In genomic region chr14:61188196-61188595, GRCh38 we compare ENCODE assay signal across 10 cellular contexts.
DNase-seq lines count a peak whose midpoint lies in the region; ATAC-seq, FAIRE-seq and TF ChIP-seq lines count a peak whose summit lies in the region.
"Had no signal": no experiment of that assay in that cellular context is flagged by ENCODE, and none has a peak within 500 bp of the region (broad histone marks: within the 10 kb centered on the region; RNA-seq: fewer than 3 reads in every experiment).

No MANE protein-coding gene starts in this region.

- H3K27ac ChIP-seq in GM12878 (ENCODE audit: control insufficient read depth, insufficient read depth): no peak overlapping the region
- H3K27ac ChIP-seq in suprapubic skin: no peak overlapping the region
- H3K27ac ChIP-seq: SJCRH30 had no signal

- POLR2A ChIA-PET in GM12878 (lab: Charles Lee): no interaction called here

- no peak overlapping the region for H3K9ac ChIP-seq in GM12878 (ENCODE audit: control insufficient read depth, insufficient read depth, low read length)

- peak; percentile 8 for DNase-seq in activated CD4-positive, alpha-beta T cell treated with anti-CD3 and anti-CD28 coated beads for 48 hours
- no peak for DNase-seq in activated CD4-positive, alpha-beta T cell treated with anti-CD3 and anti-CD28 coated beads, Interleukin-2, amount 50 U/mL, for 4 hours
- no peak for DNase-seq in GM12878 (ENCODE audit: low read depth, low spot score)
- peak; percentile 63 for DNase-seq in islet precursor cell
- peak in 1 of 2 donors; percentile 65 for DNase-seq in suprapubic skin (ENCODE audit: low spot score in 2 of 2)
- DNase-seq in NCI-H524 (lab: John Stamatoyannopoulos, UW): no peak
- DNase-seq in H4 (ENCODE audit: low spot score): no peak
- DNase-seq: effector memory CD4-positive, alpha-beta T cell; SJCRH30 had no signal

- CTCF ChIA-PET in GM12878 (lab: Yijun Ruan, JAX): no interaction called here

- in situ Hi-C loops in GM12878 (cut with MboI): no loop called here

- H3K27me3 ChIP-seq in GM12878 (replicated peaks in 1 of 2; ENCODE audit: control insufficient read depth in 2 of 2, insufficient read depth in 2 of 2, low read length in 1 of 2) (peaks cover 3% of the 10 kb centered on the region in 2 experiments), suprapubic skin (peaks cover 6% of the 10 kb centered on the region)
- H3K27me3 ChIP-seq: SJCRH30 had no signal

- RAD21 ChIA-PET in GM12878 (lab: Charles Lee; ENCODE audit: unreplicated experiment): no interaction called here

- H3K4me3 ChIP-seq in GM12878 (no peak overlapping the region), suprapubic skin (peak overlapping the region; percentile 42)
- H3K4me3 ChIP-seq: SJCRH30 had no signal

- H3K36me3 ChIP-seq in GM12878 (ENCODE audit: control insufficient read depth in 2 of 2, insufficient read depth in 2 of 2, low read length in 1 of 2) (no peaks in the 10 kb centered on the region), suprapubic skin (no peaks in the 10 kb centered on the region)
- H3K36me3 ChIP-seq: SJCRH30 had no signal

- no peak for FAIRE-seq in GM12878 (lab: Jason Lieb, UNC)

- H3K4me1 ChIP-seq in GM12878 (ENCODE audit: control insufficient read depth, insufficient read depth, low read length) (no peaks in the 10 kb centered on the region), suprapubic skin (peaks cover 16% of the 10 kb centered on the region)

- SMC1A ChIA-PET in GM12878 (lab: Charles Lee; ENCODE audit: uncharacterized antibody, unreplicated experiment): no interaction called here

- no peaks in the 10 kb centered on the region for H4K20me1 ChIP-seq in GM12878 (ENCODE audit: control insufficient read depth, insufficient read depth)

- ATAC-seq in GM12878 (peak; percentile 49), HG03196 (IDR thresholded peaks at IDR 0.05; ENCODE audit: unreplicated experiment) (no peak)

- TF ChIP-seq EP300 in GM12878 (IDR thresholded peaks at IDR 0.05; ENCODE audit: borderline replicate concordance in 1 of 2, control insufficient read depth in 1 of 2, low read depth in 2 of 2, low read length in 2 of 2): no peak
- no peak for TF ChIP-seq EP300 in suprapubic skin (IDR thresholded peaks at IDR 0.05)

- H3K4me2 ChIP-seq in GM12878 (ENCODE audit: control insufficient read depth, insufficient read depth): 0 out of 2 replicates have a peak overlapping the region, but pooled peaks have one; percentile 8

- H2AFZ ChIP-seq in GM12878 (ENCODE audit: control insufficient read depth, low read depth, low read length): no peak overlapping the region

- no peak for TF ChIP-seq RAD21 in GM12878 (IDR thresholded peaks at IDR 0.05; ENCODE audit: insufficient read depth, low read depth, low read length)

- WGBS in GM12878 (ENCODE audit: insufficient coverage, insufficient replicate concordance, low lambda C conversion rate, missing lambda C conversion rate): 10% methylated on average over 19 of the region's 21 CpGs
- 38% methylated on average over 2 of the region's 21 CpGs for WGBS in suprapubic skin

- TF ChIP-seq CTCF in GM12878 (IDR thresholded peaks at IDR 0.05 in 2 of 3, conservative IDR thresholded peaks at IDR 0.05 in 1 of 3; ENCODE audit: control insufficient read depth in 2 of 3, extremely low read depth in 1 of 3, insufficient read depth in 1 of 3, low read depth in 3 of 3, low read length in 3 of 3) (no peak), suprapubic skin (IDR thresholded peaks at IDR 0.05) (no peak)

- no peaks in the 10 kb centered on the region for H3K79me2 ChIP-seq in GM12878 (ENCODE audit: control insufficient read depth, insufficient read depth, low read length)

- intact Hi-C loops in GM12878 (cut with micrococcal nuclease; ENCODE audit: unreplicated experiment): loop anchor here (5.0 kb wide), 2 partner anchors 39 to 206 kb away; partner anchors contain the start of genes SLC38A6 and TRMT5

- no peak for TF ChIP-seq POLR2A in GM12878 (IDR thresholded peaks at IDR 0.05; ENCODE audit: low read depth, low read length)
- no peak for TF ChIP-seq POLR2A in suprapubic skin (IDR thresholded peaks at IDR 0.05)

- no peaks in the 10 kb centered on the region for H3K9me3 ChIP-seq in GM12878 (replicated peaks; ENCODE audit: control insufficient read depth, insufficient read depth, low read length)
- H3K9me3 ChIP-seq in suprapubic skin: no peaks in the 10 kb centered on the region
- H3K9me3 ChIP-seq: SJCRH30 had no signal

- BruUV-seq in GM12878 (replicated peaks; lab: Mats Ljungman, UMichigan): no TSS peak

TF ChIP-seq in GM12878, 131 proteins besides CTCF, POLR2A, EP300 and RAD21:
- TF ChIP-seq SREBF1 (IDR thresholded peaks at IDR 0.05; ENCODE audit: low read length) (no peak), RELB (IDR thresholded peaks at IDR 0.05; ENCODE audit: low read depth) (no peak), ASH2L (IDR thresholded peaks at IDR 0.05; ENCODE audit: borderline replicate concordance, low read depth) (no peak), ZNF622 (IDR thresholded peaks at IDR 0.05) (no peak), SUZ12 (IDR thresholded peaks at IDR 0.05; ENCODE audit: unreplicated experiment) (no peak), CREM (IDR thresholded peaks at IDR 0.05; ENCODE audit: low read depth) (no peak), ZNF207 (IDR thresholded peaks at IDR 0.05; ENCODE audit: borderline replicate concordance) (no peak)

Comparison
In these comparisons a context has a peak if more than half of its experiments do, and no peak if none do; other contexts are left out.
1. DNase-seq: peak in activated CD4-positive, alpha-beta T cell treated with anti-CD3 and anti-CD28 coated beads for 48 hours (single experiment) and islet precursor cell (single experiment); none in activated CD4-positive, alpha-beta T cell treated with anti-CD3 and anti-CD28 coated beads, Interleukin-2, amount 50 U/mL, for 4 hours (0 of 2), GM12878 (single experiment), NCI-H524 (0 of 2) and H4 (single experiment).